26 cellular contexts compared by ENCODE assay signal in the genomic region with DNA sequence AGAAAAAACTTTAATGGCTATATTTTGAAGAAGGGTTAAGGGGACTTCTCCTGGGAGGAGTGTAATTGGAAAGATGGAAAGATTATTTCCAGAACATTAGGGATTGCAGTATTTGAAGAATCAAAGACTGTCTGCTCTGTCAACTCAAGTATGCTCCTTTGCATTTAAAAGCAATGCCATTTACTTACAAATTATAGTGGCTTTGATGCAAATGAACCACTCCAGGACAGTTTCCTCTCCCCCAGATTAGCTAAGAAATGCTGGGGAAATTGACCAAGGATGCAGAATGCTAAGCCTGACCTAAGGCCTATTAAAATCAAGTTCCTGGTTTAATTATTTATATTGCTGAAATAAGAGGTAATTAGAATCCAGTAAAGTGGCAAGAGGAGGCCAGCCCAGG.
"Had no signal": no experiment of that assay in that cellular context is flagged by ENCODE, and none has a peak within 500 bp of the region (broad histone marks: within the 10 kb centered on the region; RNA-seq: fewer than 3 reads in every experiment).

No MANE protein-coding gene starts in this region.

- H3K4me3 ChIP-seq: ascending aorta, breast epithelium, cardiac muscle cell, colonic mucosa, esophagus squamous epithelium, gastroesophageal sphincter had no signal

- H3K27ac ChIP-seq: ascending aorta, breast epithelium, cardiac muscle cell, colonic mucosa, epithelial cell of prostate, esophagus squamous epithelium, gastroesophageal sphincter had no signal

- H3K9me3 Mint-ChIP-seq: activated CD4-positive, alpha-beta memory T cell treated with anti-CD3 and anti-CD28 coated beads, Interleukin-2, amount 10 ng/mL, durations not matched to agents 7 days and 5 days had no signal

- H3K4me1 ChIP-seq: ascending aorta, breast epithelium, colonic mucosa, esophagus squamous epithelium, gastroesophageal sphincter had no signal

- DNase-seq: activated CD4-positive, alpha-beta memory T cell treated with anti-CD3 and anti-CD28 coated beads, Interleukin-2, amount 10 ng/mL, durations not matched to agents 7 days and 5 days; activated CD4-positive, alpha-beta T cell treated with anti-CD3 and anti-CD28 coated beads for 1 hour; activated CD4-positive, alpha-beta T cell treated with anti-CD3 and anti-CD28 coated beads for 4 hours; activated CD4-positive, alpha-beta T cell treated with anti-CD3 and anti-CD28 coated beads, Interleukin-2, amount 10 ng/mL, durations not matched to agents 7 days and 5 days; activated CD4-positive, alpha-beta T cell treated with anti-CD3 and anti-CD28 coated beads, Interleukin-2, amount 50 U/mL, for 4 hours; activated CD8-positive, alpha-beta memory T cell treated with anti-CD3 and anti-CD28 coated beads, Interleukin-2, amount 50 U/mL, for 48 hours; activated effector memory CD4-positive, alpha-beta T cell treated with anti-CD3 and anti-CD28 coated beads, Interleukin-2, amount 50 U/mL, for 16 hours; activated naive CD4-positive, alpha-beta T cell treated with anti-CD3 and anti-CD28 coated beads for 36 hours; activated naive CD8-positive, alpha-beta T cell treated with anti-CD3 and anti-CD28 coated beads for 36 hours; activated T-cell treated with anti-CD3 and anti-CD28 coated beads for 4 hours; activated T-cell treated with anti-CD3 and anti-CD28 coated beads, Interleukin-2, amount 50 U/mL, for 24 hours; central memory CD4-positive, alpha-beta T cell; cerebellar nuclear complex; colonic mucosa; effector CD8-positive, alpha-beta T cell; esophagus squamous epithelium; foreskin melanocyte; T-helper 2 cell had no signal

- H3K27ac Mint-ChIP-seq: activated CD4-positive, alpha-beta memory T cell treated with anti-CD3 and anti-CD28 coated beads, Interleukin-2, amount 10 ng/mL, durations not matched to agents 7 days and 5 days; activated CD4-positive, alpha-beta T cell treated with anti-CD3 and anti-CD28 coated beads, Interleukin-2, amount 10 ng/mL, durations not matched to agents 7 days and 5 days; activated naive CD4-positive, alpha-beta T cell treated with anti-CD3 and anti-CD28 coated beads for 36 hours; activated naive CD4-positive, alpha-beta T cell treated with anti-CD3 and anti-CD28 coated beads, Interleukin-2, amount 50 U/mL, for 24 hours; activated naive CD8-positive, alpha-beta T cell treated with anti-CD3 and anti-CD28 coated beads for 36 hours; activated T-cell treated with anti-CD3 and anti-CD28 coated beads, Interleukin-2, amount 50 U/mL, for 24 hours; activated T-helper 17 cell treated with anti-CD3 and anti-CD28 coated beads, Interleukin-2, amount 50 U/mL, for 72 hours; brain had no signal

- ATAC-seq: activated T-helper 17 cell treated with anti-CD3 and anti-CD28 coated beads, Interleukin-2, amount 50 U/mL, for 72 hours; gastroesophageal sphincter had no signal

- H3K36me3 ChIP-seq: ascending aorta, breast epithelium, cardiac muscle cell, colonic mucosa, esophagus squamous epithelium, gastroesophageal sphincter had no signal

- H3K36me3 Mint-ChIP-seq: activated naive CD4-positive, alpha-beta T cell treated with anti-CD3 and anti-CD28 coated beads, Interleukin-2, amount 50 U/mL, for 24 hours; activated naive CD8-positive, alpha-beta T cell treated with anti-CD3 and anti-CD28 coated beads for 36 hours; brain had no signal

- H3K4me1 Mint-ChIP-seq: activated CD4-positive, alpha-beta memory T cell treated with anti-CD3 and anti-CD28 coated beads, Interleukin-2, amount 10 ng/mL, durations not matched to agents 7 days and 5 days; activated CD4-positive, alpha-beta T cell treated with anti-CD3 and anti-CD28 coated beads, Interleukin-2, amount 10 ng/mL, durations not matched to agents 7 days and 5 days; activated naive CD4-positive, alpha-beta T cell treated with anti-CD3 and anti-CD28 coated beads, Interleukin-2, amount 50 U/mL, for 24 hours; activated naive CD8-positive, alpha-beta T cell treated with anti-CD3 and anti-CD28 coated beads for 36 hours; activated T-helper 17 cell treated with anti-CD3 and anti-CD28 coated beads, Interleukin-2, amount 50 U/mL, for 72 hours; brain had no signal

- H3K27me3 ChIP-seq: ascending aorta, breast epithelium, cardiac muscle cell, colonic mucosa, esophagus squamous epithelium, gastroesophageal sphincter had no signal

- H3K4me3 Mint-ChIP-seq: activated CD4-positive, alpha-beta memory T cell treated with anti-CD3 and anti-CD28 coated beads, Interleukin-2, amount 10 ng/mL, durations not matched to agents 7 days and 5 days; activated CD4-positive, alpha-beta T cell treated with anti-CD3 and anti-CD28 coated beads, Interleukin-2, amount 10 ng/mL, durations not matched to agents 7 days and 5 days; activated naive CD4-positive, alpha-beta T cell treated with anti-CD3 and anti-CD28 coated beads for 36 hours; activated naive CD4-positive, alpha-beta T cell treated with anti-CD3 and anti-CD28 coated beads, Interleukin-2, amount 50 U/mL, for 24 hours; activated naive CD8-positive, alpha-beta T cell treated with anti-CD3 and anti-CD28 coated beads for 36 hours; activated T-cell treated with anti-CD3 and anti-CD28 coated beads, Interleukin-2, amount 50 U/mL, for 24 hours; activated T-helper 17 cell treated with anti-CD3 and anti-CD28 coated beads, Interleukin-2, amount 50 U/mL, for 72 hours; brain had no signal

- H3K9me3 ChIP-seq: ascending aorta, colonic mucosa had no signal
